ENCODE assay signal across 19 cellular contexts in genomic region chr1:226761322-226761721, GRCh38.
"Had no signal": no experiment of that assay in that cellular context is flagged by ENCODE, and none has a peak within 500 bp of the region (broad histone marks: within the 10 kb centered on the region; RNA-seq: fewer than 3 reads in every experiment).

No MANE protein-coding gene starts in this region.

- H3K4me1 ChIP-seq: upper lobe of right lung had no signal

- H3K36me3 Mint-ChIP-seq: activated naive CD8-positive, alpha-beta T cell treated with anti-CD3 and anti-CD28 coated beads for 36 hours; mesothelial cell of epicardium; T-cell had no signal

- H3K27me3 ChIP-seq: sigmoid colon, upper lobe of right lung had no signal

- H3K9me3 Mint-ChIP-seq: activated naive CD8-positive, alpha-beta T cell treated with anti-CD3 and anti-CD28 coated beads for 36 hours; nephron; T-cell had no signal

- H3K27ac ChIP-seq: sigmoid colon, upper lobe of right lung had no signal

- H3K9me3 ChIP-seq: sigmoid colon, upper lobe of right lung had no signal

- FAIRE-seq: frontal cortex, kidney had no signal

- H3K27ac Mint-ChIP-seq: activated naive CD8-positive, alpha-beta T cell treated with anti-CD3 and anti-CD28 coated beads for 36 hours; effector memory CD8-positive, alpha-beta T cell; mesothelial cell of epicardium; nephron; T-cell had no signal

- H3K4me3 Mint-ChIP-seq: activated naive CD8-positive, alpha-beta T cell treated with anti-CD3 and anti-CD28 coated beads for 36 hours; effector memory CD8-positive, alpha-beta T cell; mesothelial cell of epicardium; nephron; T-cell had no signal

- H3K4me3 ChIP-seq: lung, sigmoid colon, upper lobe of right lung had no signal

- H3K27me3 Mint-ChIP-seq: activated naive CD8-positive, alpha-beta T cell treated with anti-CD3 and anti-CD28 coated beads for 36 hours; T-cell had no signal

- DNase-seq: activated CD8-positive, alpha-beta memory T cell treated with anti-CD3 and anti-CD28 coated beads for 24 hours; activated CD8-positive, alpha-beta memory T cell treated with anti-CD3 and anti-CD28 coated beads, Interleukin-2, amount 50 U/mL, for 48 hours; activated naive CD4-positive, alpha-beta T cell; activated naive CD8-positive, alpha-beta T cell treated with anti-CD3 and anti-CD28 coated beads for 36 hours; amygdala; caudate nucleus; effector memory CD8-positive, alpha-beta T cell; hypothalamus; kidney; posterior cingulate gyrus; sigmoid colon; stimulated activated naive CD4-positive, alpha-beta T cell; T-cell; upper lobe of right lung had no signal

- H3K4me1 Mint-ChIP-seq: nephron had no signal

- H3K36me3 ChIP-seq: sigmoid colon, upper lobe of right lung had no signal

- ATAC-seq: effector memory CD8-positive, alpha-beta T cell; left lobe of liver; T-cell; upper lobe of right lung had no signal
